Comparison of ENCODE assay signal across 1 cellular context in the genomic region with DNA sequence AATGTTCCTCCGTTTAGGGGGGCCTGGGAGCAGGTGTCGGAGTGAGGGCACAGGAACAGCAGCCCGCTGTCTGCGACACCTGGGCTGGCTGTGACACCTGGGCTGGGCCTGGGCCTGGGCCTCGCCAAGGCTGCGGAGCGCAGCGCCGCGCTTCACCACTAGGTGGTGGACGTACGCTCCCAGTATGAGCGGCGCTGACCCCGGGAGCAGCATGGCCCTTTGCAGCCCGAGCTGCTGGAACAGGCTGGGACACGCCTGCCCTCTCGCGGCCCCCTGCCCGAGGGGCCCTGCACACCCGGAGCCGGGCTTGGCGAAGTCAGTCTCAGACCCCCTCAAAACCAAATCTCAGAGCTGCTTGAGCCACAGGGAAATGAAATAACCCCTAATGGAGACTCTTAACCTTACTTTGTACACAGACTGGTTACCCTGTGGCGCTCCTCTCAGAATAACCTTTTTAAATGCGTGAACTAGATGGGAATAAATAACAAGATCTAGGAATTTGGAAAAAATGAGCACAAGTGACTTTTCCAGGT.
A peak's percentile ranks its signal among the peaks of the same experiment; 100 is the strongest.
TF ChIP-seq lines count a peak whose summit lies in the region.

No MANE protein-coding gene starts in this region.

TF ChIP-seq in K562, 482 proteins besides CTCF, POLR2A, EP300 and RAD21 (continued from another document and continues in another):
- TF ChIP-seq, protein P1, sequence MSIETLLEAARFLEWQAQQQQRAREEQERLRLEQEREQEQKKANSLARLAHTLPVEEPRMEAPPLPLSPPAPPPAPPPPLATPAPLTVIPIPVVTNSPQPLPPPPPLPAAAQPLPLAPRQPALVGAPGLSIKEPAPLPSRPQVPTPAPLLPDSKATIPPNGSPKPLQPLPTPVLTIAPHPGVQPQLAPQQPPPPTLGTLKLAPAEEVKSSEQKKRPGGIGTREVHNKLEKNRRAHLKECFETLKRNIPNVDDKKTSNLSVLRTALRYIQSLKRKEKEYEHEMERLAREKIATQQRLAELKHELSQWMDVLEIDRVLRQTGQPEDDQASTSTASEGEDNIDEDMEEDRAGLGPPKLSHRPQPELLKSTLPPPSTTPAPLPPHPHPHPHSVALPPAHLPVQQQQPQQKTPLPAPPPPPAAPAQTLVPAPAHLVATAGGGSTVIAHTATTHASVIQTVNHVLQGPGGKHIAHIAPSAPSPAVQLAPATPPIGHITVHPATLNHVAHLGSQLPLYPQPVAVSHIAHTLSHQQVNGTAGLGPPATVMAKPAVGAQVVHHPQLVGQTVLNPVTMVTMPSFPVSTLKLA (conservative IDR thresholded peaks at IDR 0.05): no peak
- TF ChIP-seq ZNF274 (IDR thresholded peaks at IDR 0.05; ENCODE audit: borderline replicate concordance, low read depth, low read length): no peak
- TF ChIP-seq DPF2 (IDR thresholded peaks at IDR 0.05): no peak
- TF ChIP-seq, protein P2, sequence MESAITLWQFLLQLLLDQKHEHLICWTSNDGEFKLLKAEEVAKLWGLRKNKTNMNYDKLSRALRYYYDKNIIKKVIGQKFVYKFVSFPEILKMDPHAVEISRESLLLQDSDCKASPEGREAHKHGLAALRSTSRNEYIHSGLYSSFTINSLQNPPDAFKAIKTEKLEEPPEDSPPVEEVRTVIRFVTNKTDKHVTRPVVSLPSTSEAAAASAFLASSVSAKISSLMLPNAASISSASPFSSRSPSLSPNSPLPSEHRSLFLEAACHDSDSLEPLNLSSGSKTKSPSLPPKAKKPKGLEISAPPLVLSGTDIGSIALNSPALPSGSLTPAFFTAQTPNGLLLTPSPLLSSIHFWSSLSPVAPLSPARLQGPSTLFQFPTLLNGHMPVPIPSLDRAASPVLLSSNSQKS (CRISPR knock-in tag; IDR thresholded peaks at IDR 0.05): no peak
- no peak for TF ChIP-seq RUNX1 (IDR thresholded peaks at IDR 0.05; ENCODE audit: low read depth)
- no peak for TF ChIP-seq POLR2H (tag; IDR thresholded peaks at IDR 0.05; ENCODE audit: low read depth)
- no peak for TF ChIP-seq NFXL1 (CRISPR knock-in tag; IDR thresholded peaks at IDR 0.05)
- TF ChIP-seq HOXB6 (CRISPR knock-in tag; IDR thresholded peaks at IDR 0.05; ENCODE audit: borderline replicate concordance): no peak
- TF ChIP-seq ZNF830 (CRISPR knock-in tag; IDR thresholded peaks at IDR 0.05): no peak
- TF ChIP-seq MEF2A (IDR thresholded peaks at IDR 0.05; ENCODE audit: control insufficient read depth, low read depth, low read length): no peak
- no peak for TF ChIP-seq CBFA2T3 (IDR thresholded peaks at IDR 0.05)
- no peak for TF ChIP-seq TAF7 (tag; IDR thresholded peaks at IDR 0.05)
- TF ChIP-seq HMG20A (CRISPR knock-in tag; conservative IDR thresholded peaks at IDR 0.05): no peak
- TF ChIP-seq PCBP2 (IDR thresholded peaks at IDR 0.05; ENCODE audit: low read depth, low read length, poor library complexity, severe bottlenecking): no peak
- TF ChIP-seq IRF2 (CRISPR knock-in tag; IDR thresholded peaks at IDR 0.05): no peak
- TF ChIP-seq ZNF384 (IDR thresholded peaks at IDR 0.05; ENCODE audit: low read depth, low read length): peak; percentile 57; the same call in 1 of the 2 replicates
- TF ChIP-seq ZNF76 (CRISPR knock-in tag; IDR thresholded peaks at IDR 0.05; ENCODE audit: borderline replicate concordance): no peak
- TF ChIP-seq ZNF507 (tag; conservative IDR thresholded peaks at IDR 0.05): no peak
- no peak for TF ChIP-seq HNRNPLL (IDR thresholded peaks at IDR 0.05; ENCODE audit: low read depth, low read length, poor library complexity, severe bottlenecking)
- no peak for TF ChIP-seq MCM5 (IDR thresholded peaks at IDR 0.05; ENCODE audit: low read depth)
- no peak for TF ChIP-seq ZZZ3 (IDR thresholded peaks at IDR 0.05)
- TF ChIP-seq ZNF561 (CRISPR knock-in tag; conservative IDR thresholded peaks at IDR 0.05): no peak
- TF ChIP-seq, protein P3, sequence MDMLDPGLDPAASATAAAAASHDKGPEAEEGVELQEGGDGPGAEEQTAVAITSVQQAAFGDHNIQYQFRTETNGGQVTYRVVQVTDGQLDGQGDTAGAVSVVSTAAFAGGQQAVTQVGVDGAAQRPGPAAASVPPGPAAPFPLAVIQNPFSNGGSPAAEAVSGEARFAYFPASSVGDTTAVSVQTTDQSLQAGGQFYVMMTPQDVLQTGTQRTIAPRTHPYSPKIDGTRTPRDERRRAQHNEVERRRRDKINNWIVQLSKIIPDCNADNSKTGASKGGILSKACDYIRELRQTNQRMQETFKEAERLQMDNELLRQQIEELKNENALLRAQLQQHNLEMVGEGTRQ (CRISPR knock-in tag; IDR thresholded peaks at IDR 0.05): no peak
- peak; percentile 78; the same call in 1 of the 2 replicates for TF ChIP-seq LCOR (CRISPR knock-in tag; IDR thresholded peaks at IDR 0.05)
- no peak for TF ChIP-seq TBL1XR1 (IDR thresholded peaks at IDR 0.05; ENCODE audit: low read length in 2 of 2)
- no peak for TF ChIP-seq ZNF699 (CRISPR knock-in tag; IDR thresholded peaks at IDR 0.05; ENCODE audit: insufficient replicate concordance)
- no peak for TF ChIP-seq U2AF1 (optimal IDR thresholded peaks at IDR 0.05; ENCODE audit: low read depth, low read length)
- no peak for TF ChIP-seq TSC22D4 (tag; IDR thresholded peaks at IDR 0.05)
- no peak for TF ChIP-seq EZH2 (IDR thresholded peaks at IDR 0.05; ENCODE audit: borderline replicate concordance, low read depth, low read length)
- no peak for TF ChIP-seq SRSF9 (IDR thresholded peaks at IDR 0.05; ENCODE audit: borderline replicate concordance, low read depth, low read length)
- TF ChIP-seq SMARCA4 (IDR thresholded peaks at IDR 0.05): no peak
- TF ChIP-seq, protein P4, sequence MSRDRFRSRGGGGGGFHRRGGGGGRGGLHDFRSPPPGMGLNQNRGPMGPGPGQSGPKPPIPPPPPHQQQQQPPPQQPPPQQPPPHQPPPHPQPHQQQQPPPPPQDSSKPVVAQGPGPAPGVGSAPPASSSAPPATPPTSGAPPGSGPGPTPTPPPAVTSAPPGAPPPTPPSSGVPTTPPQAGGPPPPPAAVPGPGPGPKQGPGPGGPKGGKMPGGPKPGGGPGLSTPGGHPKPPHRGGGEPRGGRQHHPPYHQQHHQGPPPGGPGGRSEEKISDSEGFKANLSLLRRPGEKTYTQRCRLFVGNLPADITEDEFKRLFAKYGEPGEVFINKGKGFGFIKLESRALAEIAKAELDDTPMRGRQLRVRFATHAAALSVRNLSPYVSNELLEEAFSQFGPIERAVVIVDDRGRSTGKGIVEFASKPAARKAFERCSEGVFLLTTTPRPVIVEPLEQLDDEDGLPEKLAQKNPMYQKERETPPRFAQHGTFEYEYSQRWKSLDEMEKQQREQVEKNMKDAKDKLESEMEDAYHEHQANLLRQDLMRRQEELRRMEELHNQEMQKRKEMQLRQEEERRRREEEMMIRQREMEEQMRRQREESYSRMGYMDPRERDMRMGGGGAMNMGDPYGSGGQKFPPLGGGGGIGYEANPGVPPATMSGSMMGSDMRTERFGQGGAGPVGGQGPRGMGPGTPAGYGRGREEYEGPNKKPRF (IDR thresholded peaks at IDR 0.05; ENCODE audit: low read depth, low read length): no peak
- no peak for TF ChIP-seq RBM34 (IDR thresholded peaks at IDR 0.05; ENCODE audit: borderline replicate concordance, insufficient read depth, low read length)
- no peak for TF ChIP-seq ZNF232 (CRISPR knock-in tag; IDR thresholded peaks at IDR 0.05)
- 0 out of 2 replicates have a peak, but pooled peaks have one; percentile 27 for TF ChIP-seq MTA3 (IDR thresholded peaks at IDR 0.05; ENCODE audit: borderline replicate concordance)
- TF ChIP-seq CAMTA2 (CRISPR knock-in tag; conservative IDR thresholded peaks at IDR 0.05): no peak
- TF ChIP-seq RBM22 (IDR thresholded peaks at IDR 0.05; ENCODE audit: low read depth, low read length, poor library complexity, severe bottlenecking): no peak
- TF ChIP-seq KLF16 (IDR thresholded peaks at IDR 0.05): peak; percentile 56
- peak; percentile 80; the same call in 1 of the 2 replicates for TF ChIP-seq XRCC5 (IDR thresholded peaks at IDR 0.05; ENCODE audit: low read depth, low read length)
- no peak for TF ChIP-seq HDAC6 (IDR thresholded peaks at IDR 0.05; ENCODE audit: low read depth, low read length)
- TF ChIP-seq SNIP1 (IDR thresholded peaks at IDR 0.05; ENCODE audit: low read depth): no peak
- TF ChIP-seq, protein P5, sequence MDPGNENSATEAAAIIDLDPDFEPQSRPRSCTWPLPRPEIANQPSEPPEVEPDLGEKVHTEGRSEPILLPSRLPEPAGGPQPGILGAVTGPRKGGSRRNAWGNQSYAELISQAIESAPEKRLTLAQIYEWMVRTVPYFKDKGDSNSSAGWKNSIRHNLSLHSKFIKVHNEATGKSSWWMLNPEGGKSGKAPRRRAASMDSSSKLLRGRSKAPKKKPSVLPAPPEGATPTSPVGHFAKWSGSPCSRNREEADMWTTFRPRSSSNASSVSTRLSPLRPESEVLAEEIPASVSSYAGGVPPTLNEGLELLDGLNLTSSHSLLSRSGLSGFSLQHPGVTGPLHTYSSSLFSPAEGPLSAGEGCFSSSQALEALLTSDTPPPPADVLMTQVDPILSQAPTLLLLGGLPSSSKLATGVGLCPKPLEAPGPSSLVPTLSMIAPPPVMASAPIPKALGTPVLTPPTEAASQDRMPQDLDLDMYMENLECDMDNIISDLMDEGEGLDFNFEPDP (CRISPR knock-in tag; IDR thresholded peaks at IDR 0.05): no peak
- TF ChIP-seq, protein P6, sequence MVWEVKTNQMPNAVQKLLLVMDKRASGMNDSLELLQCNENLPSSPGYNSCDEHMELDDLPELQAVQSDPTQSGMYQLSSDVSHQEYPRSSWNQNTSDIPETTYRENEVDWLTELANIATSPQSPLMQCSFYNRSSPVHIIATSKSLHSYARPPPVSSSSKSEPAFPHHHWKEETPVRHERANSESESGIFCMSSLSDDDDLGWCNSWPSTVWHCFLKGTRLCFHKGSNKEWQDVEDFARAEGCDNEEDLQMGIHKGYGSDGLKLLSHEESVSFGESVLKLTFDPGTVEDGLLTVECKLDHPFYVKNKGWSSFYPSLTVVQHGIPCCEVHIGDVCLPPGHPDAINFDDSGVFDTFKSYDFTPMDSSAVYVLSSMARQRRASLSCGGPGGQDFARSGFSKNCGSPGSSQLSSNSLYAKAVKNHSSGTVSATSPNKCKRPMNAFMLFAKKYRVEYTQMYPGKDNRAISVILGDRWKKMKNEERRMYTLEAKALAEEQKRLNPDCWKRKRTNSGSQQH (CRISPR knock-in tag; IDR thresholded peaks at IDR 0.05): no peak
- TF ChIP-seq WHSC1 (IDR thresholded peaks at IDR 0.05; ENCODE audit: low read length): no peak
- no peak for TF ChIP-seq ZNF253 (CRISPR knock-in tag; conservative IDR thresholded peaks at IDR 0.05)
- TF ChIP-seq, protein P7, sequence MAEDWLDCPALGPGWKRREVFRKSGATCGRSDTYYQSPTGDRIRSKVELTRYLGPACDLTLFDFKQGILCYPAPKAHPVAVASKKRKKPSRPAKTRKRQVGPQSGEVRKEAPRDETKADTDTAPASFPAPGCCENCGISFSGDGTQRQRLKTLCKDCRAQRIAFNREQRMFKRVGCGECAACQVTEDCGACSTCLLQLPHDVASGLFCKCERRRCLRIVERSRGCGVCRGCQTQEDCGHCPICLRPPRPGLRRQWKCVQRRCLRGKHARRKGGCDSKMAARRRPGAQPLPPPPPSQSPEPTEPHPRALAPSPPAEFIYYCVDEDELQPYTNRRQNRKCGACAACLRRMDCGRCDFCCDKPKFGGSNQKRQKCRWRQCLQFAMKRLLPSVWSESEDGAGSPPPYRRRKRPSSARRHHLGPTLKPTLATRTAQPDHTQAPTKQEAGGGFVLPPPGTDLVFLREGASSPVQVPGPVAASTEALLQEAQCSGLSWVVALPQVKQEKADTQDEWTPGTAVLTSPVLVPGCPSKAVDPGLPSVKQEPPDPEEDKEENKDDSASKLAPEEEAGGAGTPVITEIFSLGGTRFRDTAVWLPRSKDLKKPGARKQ (CRISPR knock-in tag; IDR thresholded peaks at IDR 0.05): no peak
- TF ChIP-seq, protein P8, sequence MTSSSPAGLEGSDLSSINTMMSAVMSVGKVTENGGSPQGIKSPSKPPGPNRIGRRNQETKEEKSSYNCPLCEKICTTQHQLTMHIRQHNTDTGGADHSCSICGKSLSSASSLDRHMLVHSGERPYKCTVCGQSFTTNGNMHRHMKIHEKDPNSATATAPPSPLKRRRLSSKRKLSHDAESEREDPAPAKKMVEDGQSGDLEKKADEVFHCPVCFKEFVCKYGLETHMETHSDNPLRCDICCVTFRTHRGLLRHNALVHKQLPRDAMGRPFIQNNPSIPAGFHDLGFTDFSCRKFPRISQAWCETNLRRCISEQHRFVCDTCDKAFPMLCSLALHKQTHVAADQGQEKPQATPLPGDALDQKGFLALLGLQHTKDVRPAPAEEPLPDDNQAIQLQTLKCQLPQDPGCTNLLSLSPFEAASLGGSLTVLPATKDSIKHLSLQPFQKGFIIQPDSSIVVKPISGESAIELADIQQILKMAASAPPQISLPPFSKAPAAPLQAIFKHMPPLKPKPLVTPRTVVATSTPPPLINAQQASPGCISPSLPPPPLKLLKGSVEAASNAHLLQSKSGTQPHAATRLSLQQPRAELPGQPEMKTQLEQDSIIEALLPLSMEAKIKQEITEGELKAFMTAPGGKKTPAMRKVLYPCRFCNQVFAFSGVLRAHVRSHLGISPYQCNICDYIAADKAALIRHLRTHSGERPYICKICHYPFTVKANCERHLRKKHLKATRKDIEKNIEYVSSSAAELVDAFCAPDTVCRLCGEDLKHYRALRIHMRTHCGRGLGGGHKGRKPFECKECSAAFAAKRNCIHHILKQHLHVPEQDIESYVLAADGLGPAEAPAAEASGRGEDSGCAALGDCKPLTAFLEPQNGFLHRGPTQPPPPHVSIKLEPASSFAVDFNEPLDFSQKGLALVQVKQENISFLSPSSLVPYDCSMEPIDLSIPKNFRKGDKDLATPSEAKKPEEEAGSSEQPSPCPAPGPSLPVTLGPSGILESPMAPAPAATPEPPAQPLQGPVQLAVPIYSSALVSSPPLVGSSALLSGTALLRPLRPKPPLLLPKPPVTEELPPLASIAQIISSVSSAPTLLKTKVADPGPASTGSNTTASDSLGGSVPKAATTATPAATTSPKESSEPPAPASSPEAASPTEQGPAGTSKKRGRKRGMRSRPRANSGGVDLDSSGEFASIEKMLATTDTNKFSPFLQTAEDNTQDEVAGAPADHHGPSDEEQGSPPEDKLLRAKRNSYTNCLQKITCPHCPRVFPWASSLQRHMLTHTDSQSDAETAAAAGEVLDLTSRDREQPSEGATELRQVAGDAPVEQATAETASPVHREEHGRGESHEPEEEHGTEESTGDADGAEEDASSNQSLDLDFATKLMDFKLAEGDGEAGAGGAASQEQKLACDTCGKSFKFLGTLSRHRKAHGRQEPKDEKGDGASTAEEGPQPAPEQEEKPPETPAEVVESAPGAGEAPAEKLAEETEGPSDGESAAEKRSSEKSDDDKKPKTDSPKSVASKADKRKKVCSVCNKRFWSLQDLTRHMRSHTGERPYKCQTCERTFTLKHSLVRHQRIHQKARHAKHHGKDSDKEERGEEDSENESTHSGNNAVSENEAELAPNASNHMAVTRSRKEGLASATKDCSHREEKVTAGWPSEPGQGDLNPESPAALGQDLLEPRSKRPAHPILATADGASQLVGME (CRISPR knock-in tag; IDR thresholded peaks at IDR 0.05): no peak
